1 cellular context compared by ENCODE assay signal in the genomic region with DNA sequence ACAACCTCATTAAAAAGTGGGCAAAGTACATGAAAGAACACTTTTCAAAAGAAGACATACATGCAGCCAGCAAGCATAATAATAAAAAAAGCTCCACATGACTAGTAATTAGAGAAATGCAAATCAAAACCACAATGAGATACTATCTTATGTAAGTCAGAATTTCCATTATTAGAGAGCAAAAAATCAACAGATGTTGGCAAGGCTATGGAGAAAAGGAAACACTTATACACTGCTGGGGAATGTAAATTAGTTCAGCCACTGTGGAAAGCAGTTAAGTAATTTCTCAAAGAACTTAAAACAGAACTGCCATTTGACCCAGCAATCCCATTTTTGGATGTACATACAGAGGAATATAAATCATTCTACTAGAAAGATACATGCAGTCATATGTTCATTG.
TF ChIP-seq lines count a peak whose summit lies in the region.

No MANE protein-coding gene starts in this region.

TF ChIP-seq in SK-N-SH treated with all-trans-retinoic acid at 6 μM for 48 hours, 23 proteins besides CTCF, POLR2A, EP300 and RAD21 (continued from another document):
- TF ChIP-seq, protein P1, sequence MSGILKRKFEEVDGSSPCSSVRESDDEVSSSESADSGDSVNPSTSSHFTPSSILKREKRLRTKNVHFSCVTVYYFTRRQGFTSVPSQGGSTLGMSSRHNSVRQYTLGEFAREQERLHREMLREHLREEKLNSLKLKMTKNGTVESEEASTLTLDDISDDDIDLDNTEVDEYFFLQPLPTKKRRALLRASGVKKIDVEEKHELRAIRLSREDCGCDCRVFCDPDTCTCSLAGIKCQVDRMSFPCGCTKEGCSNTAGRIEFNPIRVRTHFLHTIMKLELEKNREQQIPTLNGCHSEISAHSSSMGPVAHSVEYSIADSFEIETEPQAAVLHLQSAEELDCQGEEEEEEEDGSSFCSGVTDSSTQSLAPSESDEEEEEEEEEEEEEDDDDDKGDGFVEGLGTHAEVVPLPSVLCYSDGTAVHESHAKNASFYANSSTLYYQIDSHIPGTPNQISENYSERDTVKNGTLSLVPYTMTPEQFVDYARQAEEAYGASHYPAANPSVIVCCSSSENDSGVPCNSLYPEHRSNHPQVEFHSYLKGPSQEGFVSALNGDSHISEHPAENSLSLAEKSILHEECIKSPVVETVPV (CRISPR knock-in tag; IDR thresholded peaks at IDR 0.05), result no peak
- TF ChIP-seq ZC3H10 (CRISPR knock-in tag; IDR thresholded peaks at IDR 0.05) (no peak), SNAI2 (CRISPR knock-in tag; IDR thresholded peaks at IDR 0.05) (no peak), ESRRG (CRISPR knock-in tag; IDR thresholded peaks at IDR 0.05) (no peak), ZFP3 (CRISPR knock-in tag; IDR thresholded peaks at IDR 0.05) (no peak), CSDC2 (CRISPR knock-in tag; IDR thresholded peaks at IDR 0.05) (no peak)
- TF ChIP-seq, protein P2, sequence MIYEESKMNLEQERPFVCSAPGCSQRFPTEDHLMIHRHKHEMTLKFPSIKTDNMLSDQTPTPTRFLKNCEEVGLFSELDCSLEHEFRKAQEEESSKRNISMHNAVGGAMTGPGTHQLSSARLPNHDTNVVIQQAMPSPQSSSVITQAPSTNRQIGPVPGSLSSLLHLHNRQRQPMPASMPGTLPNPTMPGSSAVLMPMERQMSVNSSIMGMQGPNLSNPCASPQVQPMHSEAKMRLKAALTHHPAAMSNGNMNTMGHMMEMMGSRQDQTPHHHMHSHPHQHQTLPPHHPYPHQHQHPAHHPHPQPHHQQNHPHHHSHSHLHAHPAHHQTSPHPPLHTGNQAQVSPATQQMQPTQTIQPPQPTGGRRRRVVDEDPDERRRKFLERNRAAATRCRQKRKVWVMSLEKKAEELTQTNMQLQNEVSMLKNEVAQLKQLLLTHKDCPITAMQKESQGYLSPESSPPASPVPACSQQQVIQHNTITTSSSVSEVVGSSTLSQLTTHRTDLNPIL (CRISPR knock-in tag; IDR thresholded peaks at IDR 0.05; ENCODE audit: low read depth), result no peak
- TF ChIP-seq, protein P3, sequence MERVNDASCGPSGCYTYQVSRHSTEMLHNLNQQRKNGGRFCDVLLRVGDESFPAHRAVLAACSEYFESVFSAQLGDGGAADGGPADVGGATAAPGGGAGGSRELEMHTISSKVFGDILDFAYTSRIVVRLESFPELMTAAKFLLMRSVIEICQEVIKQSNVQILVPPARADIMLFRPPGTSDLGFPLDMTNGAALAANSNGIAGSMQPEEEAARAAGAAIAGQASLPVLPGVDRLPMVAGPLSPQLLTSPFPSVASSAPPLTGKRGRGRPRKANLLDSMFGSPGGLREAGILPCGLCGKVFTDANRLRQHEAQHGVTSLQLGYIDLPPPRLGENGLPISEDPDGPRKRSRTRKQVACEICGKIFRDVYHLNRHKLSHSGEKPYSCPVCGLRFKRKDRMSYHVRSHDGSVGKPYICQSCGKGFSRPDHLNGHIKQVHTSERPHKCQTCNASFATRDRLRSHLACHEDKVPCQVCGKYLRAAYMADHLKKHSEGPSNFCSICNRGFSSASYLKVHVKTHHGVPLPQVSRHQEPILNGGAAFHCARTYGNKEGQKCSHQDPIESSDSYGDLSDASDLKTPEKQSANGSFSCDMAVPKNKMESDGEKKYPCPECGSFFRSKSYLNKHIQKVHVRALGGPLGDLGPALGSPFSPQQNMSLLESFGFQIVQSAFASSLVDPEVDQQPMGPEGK (CRISPR knock-in tag; IDR thresholded peaks at IDR 0.05; ENCODE audit: borderline replicate concordance), result no peak
